8 cellular contexts compared by ENCODE assay signal in genomic region chr22:36387914-36388864, GRCh38. TPM values are rescaled to one million over a fixed set of nuclear protein-coding genes. Genes with fewer than 3 reads are reported as not detected.
DNase-seq lines count a peak whose midpoint lies in the region; ATAC-seq, FAIRE-seq and TF ChIP-seq lines count a peak whose summit lies in the region.

TSS of gene MYH9 (minus strand) at chr22:36387967. CDS start at chr22:36349236, 38,731 bp downstream.

- peak within 1 kb of the TSS; percentile 97 for H3K27ac Mint-ChIP-seq in natural killer cell

- intact Hi-C loops in natural killer cell (cut with micrococcal nuclease), result loop anchor here (5.0 kb wide), 2 partner anchors 64 to 84 kb away; no protein-coding TSS in a partner anchor

- H3K4me1 Mint-ChIP-seq in natural killer cell, result peaks cover 37 to 42% of the 10 kb centered on the region in 2 donors

- TF ChIP-seq POLR2A in H54 (IDR thresholded peaks at IDR 0.05; ENCODE audit: low read depth, low read length), result peak; percentile 97

- H3K4me3 Mint-ChIP-seq in natural killer cell, result peak within 1 kb of the TSS; percentile 96

- H3K27me3 Mint-ChIP-seq in natural killer cell (ENCODE audit: low read depth in 2 of 2), result no peaks in the 10 kb centered on the region

- peak; percentile 75 to 96 (median 87) for ATAC-seq in natural killer cell

- H3K9me3 Mint-ChIP-seq in natural killer cell, result no peaks in the 10 kb centered on the region

- DNase-seq in EL (peak; percentile 100), H54 (ENCODE audit: insufficient read length, low spot score) (peak; percentile 76), M059J (ENCODE audit: low read depth) (peak; percentile 97), SHP77 (lab: John Stamatoyannopoulos, UW) (peak; percentile 97 to 98), fibroblast of peridontal ligament (ENCODE audit: extremely low read depth) (peak; percentile 99), natural killer cell (peak; percentile 97)
- DNase-seq in activated effector memory CD4-positive, alpha-beta T cell treated with Interleukin-2 at 50 U/mL for 16 hours, result peak; percentile 98
- DNase-seq in stimulated activated naive CD4-positive, alpha-beta T cell treated with Interleukin-2 at 50 U/mL for 16 hours (lab: John Stamatoyannopoulos, UW), result peak; percentile 98

- TF ChIP-seq CTCF in natural killer cell (IDR thresholded peaks at IDR 0.05), result no peak

- FAIRE-seq in H54 (lab: Jason Lieb, UNC), result peak; percentile 11

- H3K36me3 Mint-ChIP-seq in natural killer cell, result no peaks in the 10 kb centered on the region

RNA-seq across cellular contexts. Expression of gene MYH9, which starts in this region (rescaled TPM):
- total RNA-seq in M059J (2014; rRNA removed; shearing (Covaris generic)), result 151 and 320 TPM in 2 replicates
- 1,000 to 10,000 TPM in 1 of 3 donors, 100 to 1,000 TPM in 2; 803 to 1,038 (median 808) TPM for total RNA-seq in natural killer cell

Comparison
In these comparisons a context has a peak if more than half of its experiments do, and no peak if none do; other contexts are left out.
1. Peak in every context shown above with its lines: DNase-seq and ATAC-seq.